ENCODE assay signal across 9 cellular contexts in genomic region chr10:93813507-93814465, GRCh38. TPM values are rescaled to one million over a fixed set of nuclear protein-coding genes. Genes with fewer than 3 reads are reported as not detected.
DNase-seq lines count a peak whose midpoint lies in the region; ATAC-seq and TF ChIP-seq lines count a peak whose summit lies in the region.
"Had no signal": no experiment of that assay in that cellular context is flagged by ENCODE, and none has a peak within 500 bp of the region (broad histone marks: within the 10 kb centered on the region; RNA-seq: fewer than 3 reads in every experiment).

No MANE protein-coding gene starts in this region.

- H3K27ac ChIP-seq in RWPE2 (ENCODE audit: poor library complexity, severe bottlenecking) (no peak overlapping the region), right cardiac atrium (ENCODE audit: low read length) (no peak overlapping the region)
- H3K27ac ChIP-seq: BLaER1 had no signal

- H3K9ac ChIP-seq in adipocyte (ENCODE audit: low read length) = no peak overlapping the region
- H3K9ac ChIP-seq: BLaER1 had no signal

- H3K4me3 ChIP-seq in RWPE2 (ENCODE audit: severe bottlenecking) (no peak overlapping the region), adipocyte (ENCODE audit: low read length) (no peak overlapping the region), right cardiac atrium (ENCODE audit: low read length) (no peak overlapping the region)
- H3K4me3 ChIP-seq: BLaER1 had no signal

- H3K9me3 ChIP-seq in RWPE2 (ENCODE audit: severe bottlenecking) = no peaks in the 10 kb centered on the region
- H3K9me3 ChIP-seq in adipocyte (ENCODE audit: control insufficient read depth, low read length) = no peaks in the 10 kb centered on the region
- no peaks in the 10 kb centered on the region for H3K9me3 ChIP-seq in right cardiac atrium (ENCODE audit: control insufficient read depth, low read length)
- H3K9me3 ChIP-seq: BLaER1 had no signal

- no peaks in the 10 kb centered on the region for H3K27me3 ChIP-seq in RWPE2 (ENCODE audit: insufficient read depth, poor library complexity, severe bottlenecking)
- H3K27me3 ChIP-seq in adipocyte (replicated peaks; ENCODE audit: control insufficient read depth, insufficient read depth, low read length) = peaks cover 5% of the 10 kb centered on the region
- H3K27me3 ChIP-seq in right cardiac atrium (ENCODE audit: control insufficient read depth, insufficient read depth) = no peaks in the 10 kb centered on the region
- H3K27me3 ChIP-seq: BLaER1 had no signal

- H3K4me1 ChIP-seq in RWPE2 (ENCODE audit: insufficient read depth, poor library complexity, severe bottlenecking) (no peaks in the 10 kb centered on the region), adipocyte (ENCODE audit: control insufficient read depth, insufficient read depth, low read length) (no peaks in the 10 kb centered on the region), right cardiac atrium (ENCODE audit: control insufficient read depth, insufficient read depth, low read length) (no peaks in the 10 kb centered on the region)
- H3K4me1 ChIP-seq: BLaER1 had no signal

- 54% methylated on average over 8 of the region's 8 CpGs for WGBS in right cardiac atrium

- ATAC-seq in HG02798 (IDR thresholded peaks at IDR 0.05; ENCODE audit: poor library complexity, unreplicated experiment) = peak; percentile 68
- peak; percentile 51; the same call in 2 of the 3 replicates for ATAC-seq in RWPE2 (ENCODE audit: low read depth)
- peak; percentile 72 to 83 for ATAC-seq in right cardiac atrium
- ATAC-seq in HG03025 (IDR thresholded peaks at IDR 0.05; ENCODE audit: low FRiP score, unreplicated experiment) = no peak

- H3K36me3 ChIP-seq in RWPE2 (ENCODE audit: low read depth) = no peaks in the 10 kb centered on the region
- no peaks in the 10 kb centered on the region for H3K36me3 ChIP-seq in adipocyte (ENCODE audit: control insufficient read depth, insufficient read depth, low read length, severe bottlenecking)
- H3K36me3 ChIP-seq: BLaER1 had no signal

- TF ChIP-seq CTCF in RWPE2 (IDR thresholded peaks at IDR 0.05; ENCODE audit: poor library complexity, severe bottlenecking) = peak; percentile 51

- DNase-seq in NCI-H1436 (lab: John Stamatoyannopoulos, UW) (peak; percentile 36), NCI-H1436 treated with DMSO at 0.1 percent for 48 hours (lab: John Stamatoyannopoulos, UW) (no peak), RWPE2 (ENCODE audit: low spot score) (no peak), adipocyte (ENCODE audit: low read depth) (peak; percentile 47), right cardiac atrium (peak; percentile 63 to 85 (median 84))
- DNase-seq in stimulated activated CD4-positive, alpha-beta T cell treated with anti-CD3 and anti-CD28 coated beads, Interleukin-12 subunit alpha, Interleukin-12 subunit beta, amount 100 ng/mL, for 4 hours = peak; percentile 45

- intact Hi-C loops in right cardiac atrium (cut with DNase I) = loop anchor here in 3 of 4 donors (5.0 to 10.0 kb wide), 3 partner anchors 109 to 269 kb away; partner anchors contain the start of gene FRA10AC1 (in 3 of the 3)

RNA-seq across cellular contexts. Expression of gene LGI1, which starts 56.0 kb away (rescaled TPM):
- under 1 TPM in 3 of 4 donors, not detected in 1; 0.21 to 0.57 (median 0.45) TPM for total RNA-seq in right cardiac atrium
- 0.68 TPM for polyA plus RNA-seq in right cardiac atrium

Comparison
In these comparisons a context has a peak if more than half of its experiments do, and no peak if none do; other contexts are left out.
1. DNase-seq: peak in NCI-H1436 (single experiment), adipocyte (single experiment), right cardiac atrium (3 of 3) and stimulated activated CD4-positive, alpha-beta T cell treated with anti-CD3 and anti-CD28 coated beads, Interleukin-12 subunit alpha, Interleukin-12 subunit beta, amount 100 ng/mL, for 4 hours (single experiment); none in NCI-H1436 treated with DMSO at 0.1 percent for 48 hours (single experiment) and RWPE2 (single experiment).